ENCODE assay signal across 32 cellular contexts in genomic region chr6:68225729-68226128, GRCh38.
"Had no signal": no experiment of that assay in that cellular context is flagged by ENCODE, and none has a peak within 500 bp of the region (broad histone marks: within the 10 kb centered on the region; RNA-seq: fewer than 3 reads in every experiment).

No MANE protein-coding gene starts in this region.

- H3K36me3 ChIP-seq: brain microvascular endothelial cell, esophagus muscularis mucosa, gastrocnemius medialis, heart left ventricle, WERI-Rb-1 had no signal

- H3K9me3 Mint-ChIP-seq: activated CD4-positive, alpha-beta T cell treated with anti-CD3 and anti-CD28 coated beads, Interleukin-2, amount 10 ng/mL, durations not matched to agents 7 days and 5 days; activated CD8-positive, alpha-beta T cell treated with anti-CD3 and anti-CD28 coated beads for 36 hours; dendritic cell treated with granulocyte-macrophage colony-stimulating factor and Interleukin-4, amounts not matched to agents 40 ng/mL and 50 ng/mL, for 4 days had no signal

- H3K36me3 Mint-ChIP-seq: activated naive CD8-positive, alpha-beta T cell had no signal

- H3K27ac Mint-ChIP-seq: activated CD4-positive, alpha-beta T cell treated with anti-CD3 and anti-CD28 coated beads for 36 hours; activated CD4-positive, alpha-beta T cell treated with anti-CD3 and anti-CD28 coated beads, Interleukin-2, amount 10 ng/mL, durations not matched to agents 7 days and 5 days; activated CD8-positive, alpha-beta T cell treated with anti-CD3 and anti-CD28 coated beads for 36 hours; activated naive CD8-positive, alpha-beta T cell; activated T-helper 17 cell treated with anti-CD3 and anti-CD28 coated beads, Interleukin-2, amount 50 U/mL, for 72 hours; dendritic cell treated with granulocyte-macrophage colony-stimulating factor and Interleukin-4, amounts not matched to agents 40 ng/mL and 50 ng/mL, for 4 days; effector memory CD8-positive, alpha-beta T cell; T-helper 17 cell; T-helper 2 cell treated with Interferon-gamma antibody and Interleukin-4, amounts not matched to agents 5 μg/mL and 100 μg/mL, for 36 hours had no signal

- H3K4me3 Mint-ChIP-seq: activated CD4-positive, alpha-beta T cell treated with anti-CD3 and anti-CD28 coated beads for 36 hours; activated CD4-positive, alpha-beta T cell treated with anti-CD3 and anti-CD28 coated beads, Interleukin-2, amount 10 ng/mL, durations not matched to agents 7 days and 5 days; activated CD8-positive, alpha-beta T cell treated with anti-CD3 and anti-CD28 coated beads for 36 hours; activated naive CD8-positive, alpha-beta T cell; activated T-cell treated with anti-CD3 and anti-CD28 coated beads, Interleukin-2, amount 50 U/mL, for 4 hours; activated T-helper 17 cell treated with anti-CD3 and anti-CD28 coated beads, Interleukin-2, amount 50 U/mL, for 72 hours; central memory CD8-positive, alpha-beta T cell; dendritic cell treated with granulocyte-macrophage colony-stimulating factor and Interleukin-4, amounts not matched to agents 40 ng/mL and 50 ng/mL, for 4 days; effector memory CD8-positive, alpha-beta T cell; T-helper 17 cell; T-helper 2 cell treated with Interferon-gamma antibody and Interleukin-4, amounts not matched to agents 5 μg/mL and 100 μg/mL, for 36 hours had no signal

- H3K9me3 ChIP-seq: esophagus muscularis mucosa, gastrocnemius medialis, heart left ventricle had no signal

- H3K27me3 ChIP-seq: brain microvascular endothelial cell, dorsolateral prefrontal cortex, esophagus muscularis mucosa, foreskin keratinocyte, gastrocnemius medialis, heart left ventricle had no signal

- H3K27ac ChIP-seq: brain microvascular endothelial cell, coronary artery, dorsolateral prefrontal cortex, esophagus muscularis mucosa, foreskin keratinocyte, gastrocnemius medialis, heart left ventricle, WERI-Rb-1 had no signal

- H3K4me3 ChIP-seq: coronary artery, dorsolateral prefrontal cortex, esophagus muscularis mucosa, gastrocnemius medialis, heart left ventricle had no signal

- H3K4me1 ChIP-seq: esophagus muscularis mucosa, foreskin keratinocyte, gastrocnemius medialis, heart left ventricle had no signal

- H3K4me1 Mint-ChIP-seq: activated CD4-positive, alpha-beta T cell treated with anti-CD3 and anti-CD28 coated beads for 36 hours; activated CD4-positive, alpha-beta T cell treated with anti-CD3 and anti-CD28 coated beads, Interleukin-2, amount 10 ng/mL, durations not matched to agents 7 days and 5 days; activated T-helper 17 cell treated with anti-CD3 and anti-CD28 coated beads, Interleukin-2, amount 50 U/mL, for 72 hours; central memory CD8-positive, alpha-beta T cell; T-helper 17 cell had no signal

- DNase-seq: activated CD4-positive, alpha-beta T cell treated with anti-CD3 and anti-CD28 coated beads for 36 hours; activated CD4-positive, alpha-beta T cell treated with anti-CD3 and anti-CD28 coated beads, Interleukin-2, amount 10 ng/mL, durations not matched to agents 7 days and 5 days; activated CD4-positive, alpha-beta T cell treated with anti-CD3 and anti-CD28 coated beads, Interleukin-2, amount 50 U/mL, for 48 hours; activated CD4-positive, CD25-positive, alpha-beta regulatory T cell; activated CD4-positive, CD25-positive, alpha-beta regulatory T cell treated with anti-CD3 and anti-CD28 coated beads, Interleukin-2, amount 50 U/mL, for 72 hours; activated CD8-positive, alpha-beta memory T cell treated with anti-CD3 and anti-CD28 coated beads for 24 hours; activated CD8-positive, alpha-beta T cell treated with anti-CD3 and anti-CD28 coated beads for 36 hours; activated effector memory CD4-positive, alpha-beta T cell treated with Interleukin-2 at 50 U/mL for 16 hours; activated gamma-delta T cell treated with Interleukin-2 at 50 U/mL for 16 hours; activated naive CD4-positive, alpha-beta T cell treated with anti-CD3 and anti-CD28 coated beads, Interleukin-2, amount 50 U/mL, for 16 hours; activated naive CD4-positive, alpha-beta T cell treated with Interleukin-2 at 50 U/mL for 16 hours; activated T-cell treated with anti-CD3 and anti-CD28 coated beads, Interleukin-2, amount 50 U/mL, for 4 hours; amniotic stem cell; anterior cingulate cortex; brain microvascular endothelial cell; dorsolateral prefrontal cortex; effector memory CD8-positive, alpha-beta T cell; erythroblast; foreskin keratinocyte; gastrocnemius medialis; heart left ventricle; T-helper 1 cell; T-helper 17 cell; T1000; WERI-Rb-1 had no signal

- H3K27me3 Mint-ChIP-seq: activated CD4-positive, alpha-beta T cell treated with anti-CD3 and anti-CD28 coated beads for 36 hours; activated CD4-positive, alpha-beta T cell treated with anti-CD3 and anti-CD28 coated beads, Interleukin-2, amount 10 ng/mL, durations not matched to agents 7 days and 5 days; activated CD8-positive, alpha-beta T cell treated with anti-CD3 and anti-CD28 coated beads for 36 hours; activated naive CD8-positive, alpha-beta T cell; activated T-helper 17 cell treated with anti-CD3 and anti-CD28 coated beads, Interleukin-2, amount 50 U/mL, for 72 hours; central memory CD8-positive, alpha-beta T cell; dendritic cell treated with granulocyte-macrophage colony-stimulating factor and Interleukin-4, amounts not matched to agents 40 ng/mL and 50 ng/mL, for 4 days; effector memory CD8-positive, alpha-beta T cell; T-helper 17 cell had no signal

- ATAC-seq: activated CD4-positive, alpha-beta T cell treated with anti-CD3 and anti-CD28 coated beads for 36 hours; activated CD8-positive, alpha-beta T cell treated with anti-CD3 and anti-CD28 coated beads for 36 hours; activated T-cell treated with anti-CD3 and anti-CD28 coated beads, Interleukin-2, amount 50 U/mL, for 4 hours; activated T-helper 17 cell treated with anti-CD3 and anti-CD28 coated beads, Interleukin-2, amount 50 U/mL, for 72 hours; effector memory CD8-positive, alpha-beta T cell; foreskin keratinocyte; gastrocnemius medialis; heart left ventricle; T-helper 17 cell had no signal
